In genomic region chr20:50590348-50590664, GRCh38 we compare ENCODE assay signal across 28 cellular contexts.
DNase-seq lines count a peak whose midpoint lies in the region; ATAC-seq and TF ChIP-seq lines count a peak whose summit lies in the region.
"Had no signal": no experiment of that assay in that cellular context is flagged by ENCODE, and none has a peak within 500 bp of the region (broad histone marks: within the 10 kb centered on the region; RNA-seq: fewer than 3 reads in every experiment).

No MANE protein-coding gene starts in this region.

- H3K36me3 Mint-ChIP-seq in activated CD4-positive, alpha-beta memory T cell treated with anti-CD3 and anti-CD28 coated beads for 36 hours: peaks cover 12% of the 10 kb centered on the region
- peaks cover 22% of the 10 kb centered on the region for H3K36me3 Mint-ChIP-seq in activated CD4-positive, alpha-beta memory T cell treated with anti-CD3 and anti-CD28 coated beads, Interleukin-2, amount 10 ng/mL, durations not matched to agents 7 days and 5 days (ENCODE audit: low read depth)
- H3K36me3 Mint-ChIP-seq in nephron progenitor cell (ENCODE audit: low read depth) (peaks cover 24% of the 10 kb centered on the region), immature natural killer cell (peaks cover 0 to 9% (median 5%) of the 10 kb centered on the region in 3 donors)

- no peak for TF ChIP-seq EP300 in transverse colon (IDR thresholded peaks at IDR 0.05; ENCODE audit: low read depth)

- POLR2A ChIA-PET in activated CD4-positive, alpha-beta memory T cell treated with anti-CD3 and anti-CD28 coated beads for 36 hours (lab: Charles Lee): no interaction called here
- POLR2A ChIA-PET in activated CD4-positive, alpha-beta memory T cell treated with anti-CD3 and anti-CD28 coated beads, Interleukin-2, amount 10 ng/mL, durations not matched to agents 7 days and 5 days (lab: Charles Lee): no interaction called here
- POLR2A ChIA-PET in Panc1 (lab: Charles Lee): no interaction called here

- no peak overlapping the region for H3K4me3 Mint-ChIP-seq in activated CD4-positive, alpha-beta memory T cell treated with anti-CD3 and anti-CD28 coated beads for 36 hours
- H3K4me3 Mint-ChIP-seq in activated CD4-positive, alpha-beta memory T cell treated with anti-CD3 and anti-CD28 coated beads, Interleukin-2, amount 10 ng/mL, durations not matched to agents 7 days and 5 days: no peak overlapping the region
- H3K4me3 Mint-ChIP-seq in nephron progenitor cell (no peak overlapping the region), immature natural killer cell (no peak overlapping the region)
- H3K4me3 Mint-ChIP-seq: stimulated activated naive CD8-positive, alpha-beta T cell treated with anti-CD3 and anti-CD28 coated beads, Interleukin-15, amount 100 ng/mL, for 72 hours; T-cell had no signal

- intact Hi-C loops in activated CD4-positive, alpha-beta memory T cell treated with anti-CD3 and anti-CD28 coated beads for 36 hours (cut with micrococcal nuclease): no loop called here
- intact Hi-C loops in Panc1 (cut with micrococcal nuclease; ENCODE audit: unreplicated experiment) (no loop called here), transverse colon (cut with DNase I; ENCODE audit: low total_unique reads) (no loop called here)

- no peak for TF ChIP-seq CTCF in Panc1 (IDR thresholded peaks at IDR 0.05)
- no peak for TF ChIP-seq CTCF in nephron progenitor cell (IDR thresholded peaks at IDR 0.05)
- no peak for TF ChIP-seq CTCF in transverse colon (IDR thresholded peaks at IDR 0.05)

- peak overlapping the region; percentile 23 for H3K27ac Mint-ChIP-seq in activated CD4-positive, alpha-beta memory T cell treated with anti-CD3 and anti-CD28 coated beads for 36 hours
- no peak overlapping the region for H3K27ac Mint-ChIP-seq in activated CD4-positive, alpha-beta memory T cell treated with anti-CD3 and anti-CD28 coated beads, Interleukin-2, amount 10 ng/mL, durations not matched to agents 7 days and 5 days
- peak overlapping the region; percentile 29 for H3K27ac Mint-ChIP-seq in nephron progenitor cell
- no peak overlapping the region for H3K27ac Mint-ChIP-seq in immature natural killer cell
- H3K27ac Mint-ChIP-seq: progenitor cell of endocrine pancreas, T-cell had no signal

- H3K27me3 ChIP-seq in Panc1 (ENCODE audit: control insufficient read depth, insufficient read depth, low read length) (no peaks in the 10 kb centered on the region), transverse colon (no peaks in the 10 kb centered on the region)
- H3K27me3 ChIP-seq: dorsolateral prefrontal cortex, neutrophil, SJCRH30 had no signal

- WGBS in transverse colon (ENCODE audit: low coverage in 1 of 2), 2 donors: 89% methylated on average over 11 of the region's 11 CpGs; no CpG with 5 or more reads in 1 of the 2 donors

- H3K36me3 ChIP-seq in Panc1 (ENCODE audit: control insufficient read depth, insufficient read depth, low read length) (peaks cover 11% of the 10 kb centered on the region), transverse colon (peaks cover 0 to 9% (median 0%) of the 10 kb centered on the region in 4 donors)

- H3K27ac ChIP-seq in Panc1 (ENCODE audit: low read length) (peak overlapping the region; percentile 69), transverse colon (no peak overlapping the region)
- H3K27ac ChIP-seq: body of pancreas, neutrophil, SJCRH30, tibial artery had no signal

- no peak for DNase-seq in activated CD4-positive, alpha-beta memory T cell treated with anti-CD3 and anti-CD28 coated beads for 36 hours
- no peak for DNase-seq in activated CD4-positive, alpha-beta memory T cell treated with anti-CD3 and anti-CD28 coated beads, Interleukin-2, amount 10 ng/mL, durations not matched to agents 7 days and 5 days
- DNase-seq in NCI-H1105 treated with DMSO at 0.1 percent for 48 hours (lab: John Stamatoyannopoulos, UW) (peak; percentile 83), Panc1 (ENCODE audit: low read depth, low spot score) (no peak), nephron progenitor cell (no peak), transverse colon (no peak), immature natural killer cell (no peak)
- DNase-seq: activated CD4-positive, alpha-beta T cell treated with anti-CD3 and anti-CD28 coated beads, Interleukin-2, amount 50 U/mL, for 4 hours; activated CD8-positive, alpha-beta memory T cell treated with anti-CD3 and anti-CD28 coated beads, Interleukin-2, amount 50 U/mL, for 4 hours; activated effector memory CD4-positive, alpha-beta T cell treated with anti-CD3 and anti-CD28 coated beads, Interleukin-2, amount 50 U/mL, for 16 hours; body of pancreas; CD4-positive, CD25-positive, alpha-beta regulatory T cell; cerebellar nuclear complex; dorsolateral prefrontal cortex; mesenchymal stem cell; NCI-H1092; NCI-H2107; NCI-H69; SJCRH30; stimulated activated CD4-positive, alpha-beta T cell treated with anti-CD3 and anti-CD28 coated beads, Interleukin-4, amount 100 ng/mL, for 4 hours; stimulated activated naive CD8-positive, alpha-beta T cell treated with anti-CD3 and anti-CD28 coated beads, Interleukin-15, amount 100 ng/mL, for 72 hours; T-cell; tibial artery had no signal

- no peaks in the 10 kb centered on the region for H3K9me3 Mint-ChIP-seq in activated CD4-positive, alpha-beta memory T cell treated with anti-CD3 and anti-CD28 coated beads for 36 hours
- no peaks in the 10 kb centered on the region for H3K9me3 Mint-ChIP-seq in activated CD4-positive, alpha-beta memory T cell treated with anti-CD3 and anti-CD28 coated beads, Interleukin-2, amount 10 ng/mL, durations not matched to agents 7 days and 5 days
- H3K9me3 Mint-ChIP-seq in nephron progenitor cell (no peaks in the 10 kb centered on the region), immature natural killer cell (no peaks in the 10 kb centered on the region)
- H3K9me3 Mint-ChIP-seq: CD4-positive, CD25-positive, alpha-beta regulatory T cell; IgD-negative memory B cell; stimulated activated naive CD8-positive, alpha-beta T cell treated with anti-CD3 and anti-CD28 coated beads, Interleukin-15, amount 100 ng/mL, for 72 hours; T-cell had no signal

- H3K4me1 ChIP-seq in Panc1 (ENCODE audit: control insufficient read depth, insufficient read depth, low read length): peaks cover 77% of the 10 kb centered on the region
- H3K4me1 ChIP-seq in transverse colon: peaks cover 0 to 13% (median 3%) of the 10 kb centered on the region in 4 donors

- in situ Hi-C loops in Panc1 (cut with HindIII; ENCODE audit: low pct_unique_long_range_greater_than_20kb, low sequenced_read_pairs) (no loop called here), transverse colon (cut with MboI; ENCODE audit: low pct_ligation_motif_present in 1 of 4, low pct_unique_long_range_greater_than_20kb in 1 of 4, low sequenced_read_pairs in 3 of 4) (no loop called here)

- CTCF ChIA-PET in activated CD4-positive, alpha-beta memory T cell treated with anti-CD3 and anti-CD28 coated beads for 36 hours (lab: Charles Lee): no interaction called here
- CTCF ChIA-PET in activated CD4-positive, alpha-beta memory T cell treated with anti-CD3 and anti-CD28 coated beads, Interleukin-2, amount 10 ng/mL, durations not matched to agents 7 days and 5 days (lab: Charles Lee): interaction anchor here (0.6 kb wide), 1 partner anchor 44 kb away, joined by 3 read pairs; no protein-coding TSS in a partner anchor
- CTCF ChIA-PET in Panc1 (lab: Charles Lee): no interaction called here

- BruUV-seq in Panc1 (replicated peaks; lab: Mats Ljungman, UMichigan): no TSS peak

- no peak for ATAC-seq in Panc1
- ATAC-seq in HG03097 (IDR thresholded peaks at IDR 0.05; ENCODE audit: low FRiP score, unreplicated experiment): no peak
- ATAC-seq: body of pancreas; sciatic nerve; stimulated activated naive CD8-positive, alpha-beta T cell treated with anti-CD3 and anti-CD28 coated beads, Interleukin-15, amount 100 ng/mL, for 72 hours; T-cell had no signal

- H3K9me3 ChIP-seq in Panc1 (ENCODE audit: control insufficient read depth, insufficient read depth, low read depth, low read length) (no peaks in the 10 kb centered on the region), transverse colon (no peaks in the 10 kb centered on the region)
- H3K9me3 ChIP-seq: body of pancreas, neutrophil, SJCRH30, tibial artery had no signal

- H3K4me3 ChIP-seq in Panc1 (ENCODE audit: low read depth in 2 of 2, low read length in 2 of 2): no peak overlapping the region
- no peak overlapping the region for H3K4me3 ChIP-seq in transverse colon
- H3K4me3 ChIP-seq: body of pancreas, dorsolateral prefrontal cortex, SJCRH30, tibial artery had no signal

- H3K27me3 Mint-ChIP-seq in activated CD4-positive, alpha-beta memory T cell treated with anti-CD3 and anti-CD28 coated beads for 36 hours: no peaks in the 10 kb centered on the region
- no peaks in the 10 kb centered on the region for H3K27me3 Mint-ChIP-seq in activated CD4-positive, alpha-beta memory T cell treated with anti-CD3 and anti-CD28 coated beads, Interleukin-2, amount 10 ng/mL, durations not matched to agents 7 days and 5 days
- no peaks in the 10 kb centered on the region for H3K27me3 Mint-ChIP-seq in nephron progenitor cell (ENCODE audit: low read depth, poor library complexity)
- peaks cover 3 to 7% (median 6%) of the 10 kb centered on the region in 3 donors for H3K27me3 Mint-ChIP-seq in immature natural killer cell (ENCODE audit: low read depth in 3 of 3)
- H3K27me3 Mint-ChIP-seq: CD4-positive, CD25-positive, alpha-beta regulatory T cell; IgD-negative memory B cell; progenitor cell of endocrine pancreas; stimulated activated naive CD8-positive, alpha-beta T cell treated with anti-CD3 and anti-CD28 coated beads, Interleukin-15, amount 100 ng/mL, for 72 hours; T-cell had no signal

- no peaks in the 10 kb centered on the region for H3K4me1 Mint-ChIP-seq in activated CD4-positive, alpha-beta memory T cell treated with anti-CD3 and anti-CD28 coated beads for 36 hours (ENCODE audit: low read depth)
- no peaks in the 10 kb centered on the region for H3K4me1 Mint-ChIP-seq in activated CD4-positive, alpha-beta memory T cell treated with anti-CD3 and anti-CD28 coated beads, Interleukin-2, amount 10 ng/mL, durations not matched to agents 7 days and 5 days
- H3K4me1 Mint-ChIP-seq in nephron progenitor cell (peaks cover 6% of the 10 kb centered on the region), immature natural killer cell (peaks cover 0 to 4% of the 10 kb centered on the region in 2 donors)

- TF ChIP-seq POLR2A in transverse colon (IDR thresholded peaks at IDR 0.05): no peak

Comparison
In these comparisons a context has a peak if more than half of its experiments do, and no peak if none do; other contexts are left out.
1. H3K27ac Mint-ChIP-seq: peak in activated CD4-positive, alpha-beta memory T cell treated with anti-CD3 and anti-CD28 coated beads for 36 hours (single experiment) and nephron progenitor cell (single experiment); none in activated CD4-positive, alpha-beta memory T cell treated with anti-CD3 and anti-CD28 coated beads, Interleukin-2, amount 10 ng/mL, durations not matched to agents 7 days and 5 days (single experiment) and immature natural killer cell (0 of 6).